ENCODE assay signal across 1 cellular context in genomic region chr11:9613830-9614762, GRCh38.
TF ChIP-seq lines count a peak whose summit lies in the region.

No MANE protein-coding gene starts in this region.

TF ChIP-seq in K562, 482 proteins besides CTCF, POLR2A, EP300 and RAD21 (continued from another document and continues in another):
- TF ChIP-seq ZBTB49 (CRISPR knock-in tag; IDR thresholded peaks at IDR 0.05; ENCODE audit: borderline replicate concordance) (no peak), NCOR1 (IDR thresholded peaks at IDR 0.05) (peak; percentile 75), ZNF57 (CRISPR knock-in tag; IDR thresholded peaks at IDR 0.05) (no peak), MBD1 (CRISPR knock-in tag; IDR thresholded peaks at IDR 0.05) (no peak), ZNF561 (CRISPR knock-in tag; conservative IDR thresholded peaks at IDR 0.05) (no peak), NKRF (IDR thresholded peaks at IDR 0.05; ENCODE audit: borderline replicate concordance) (peak; percentile 66; the same call in 1 of the 2 replicates), HOMEZ (CRISPR knock-in tag; IDR thresholded peaks at IDR 0.05) (no peak), ATF7 (IDR thresholded peaks at IDR 0.05) (peak; percentile 68; the same call in 1 of the 2 replicates), SIN3B (IDR thresholded peaks at IDR 0.05; ENCODE audit: low read depth) (no peak), RNF2 (IDR thresholded peaks at IDR 0.05) (peak; percentile 45; the same call in 1 of the 2 replicates), SNRNP70 (optimal IDR thresholded peaks at IDR 0.05; ENCODE audit: low read depth, low read length) (no peak), IRF1 (CRISPR knock-in tag; IDR thresholded peaks at IDR 0.05; ENCODE audit: borderline replicate concordance) (no peak), ILF3 (IDR thresholded peaks at IDR 0.05; ENCODE audit: borderline replicate concordance) (no peak; the same call in 1 of the 2 replicates), ZMIZ1 (IDR thresholded peaks at IDR 0.05; ENCODE audit: low read depth in 2 of 2, low read length in 2 of 2) (no peak), MTF1 (CRISPR knock-in tag; IDR thresholded peaks at IDR 0.05; ENCODE audit: borderline replicate concordance) (no peak), HDAC8 (tag; IDR thresholded peaks at IDR 0.05) (no peak), ZBTB12 (CRISPR knock-in tag; IDR thresholded peaks at IDR 0.05) (no peak), SRSF7 (optimal IDR thresholded peaks at IDR 0.05; ENCODE audit: low read depth, low read length) (no peak), RNF219 (CRISPR knock-in tag; IDR thresholded peaks at IDR 0.05) (no peak), ZSCAN32 (CRISPR knock-in tag; IDR thresholded peaks at IDR 0.05) (no peak), CBX1 (IDR thresholded peaks at IDR 0.05; ENCODE audit: low read depth) (peak; percentile 85), CC2D1A (IDR thresholded peaks at IDR 0.05) (no peak), OTX1 (CRISPR knock-in tag; IDR thresholded peaks at IDR 0.05) (peak; percentile 59; the same call in 1 of the 2 replicates), ZBTB26 (CRISPR knock-in tag; IDR thresholded peaks at IDR 0.05) (no peak), TRIM25 (IDR thresholded peaks at IDR 0.05; ENCODE audit: borderline replicate concordance) (no peak), ZNF174 (CRISPR knock-in tag; IDR thresholded peaks at IDR 0.05) (no peak), CBX8 (IDR thresholded peaks at IDR 0.05; ENCODE audit: borderline replicate concordance, extremely low read depth, low read depth, low read length, poor library complexity, severe bottlenecking) (no peak), PHF8 (IDR thresholded peaks at IDR 0.05; ENCODE audit: borderline replicate concordance, low read length) (peak; percentile 50; the same call in 1 of the 2 replicates), KDM1A (IDR thresholded peaks at IDR 0.05) (no peak), MCM2 (IDR thresholded peaks at IDR 0.05; ENCODE audit: low read depth) (no peak), ELF2 (CRISPR knock-in tag; IDR thresholded peaks at IDR 0.05) (peak; percentile 87), ZNF140 (CRISPR knock-in tag; IDR thresholded peaks at IDR 0.05) (no peak), LARP7 (IDR thresholded peaks at IDR 0.05) (no peak), XRCC5 (IDR thresholded peaks at IDR 0.05; ENCODE audit: low read depth, low read length) (peak; percentile 72; the same call in 1 of the 2 replicates), E2F5 (CRISPR knock-in tag; IDR thresholded peaks at IDR 0.05) (no peak), CHCHD3 (CRISPR knock-in tag; IDR thresholded peaks at IDR 0.05) (no peak), TEAD1 (CRISPR knock-in tag; IDR thresholded peaks at IDR 0.05) (peak; percentile 50 to 98; a peak in 3 of 4 replicates), FOXJ3 (CRISPR knock-in tag; IDR thresholded peaks at IDR 0.05) (no peak), RHOXF2B (CRISPR knock-in tag; conservative IDR thresholded peaks at IDR 0.05) (no peak), ZNF445 (CRISPR knock-in tag; IDR thresholded peaks at IDR 0.05; ENCODE audit: low read depth) (no peak), LCOR (CRISPR knock-in tag; IDR thresholded peaks at IDR 0.05) (no peak), HMGN3 (IDR thresholded peaks at IDR 0.05; ENCODE audit: borderline replicate concordance, extremely low read depth, insufficient read length, low read depth, low read length) (peak; percentile 90), GABPB1 (CRISPR knock-in tag; IDR thresholded peaks at IDR 0.05) (peak; percentile 73), BCL6 (CRISPR knock-in tag; IDR thresholded peaks at IDR 0.05) (no peak)
